ENCODE assay signal across 36 cellular contexts in genomic region chr4:125306112-125306511, GRCh38. TPM values are rescaled to one million over a fixed set of nuclear protein-coding genes. Genes with fewer than 3 reads are reported as not detected.
"Had no signal": no experiment of that assay in that cellular context is flagged by ENCODE, and none has a peak within 500 bp of the region (broad histone marks: within the 10 kb centered on the region; RNA-seq: fewer than 3 reads in every experiment).

No MANE protein-coding gene starts in this region.

- H3K36me3 Mint-ChIP-seq: activated CD4-positive, alpha-beta memory T cell treated with anti-CD3 and anti-CD28 coated beads for 36 hours; activated naive CD4-positive, alpha-beta T cell treated with anti-CD3 and anti-CD28 coated beads, Interleukin-2, amount 50 U/mL, for 72 hours; activated naive CD8-positive, alpha-beta T cell treated with anti-CD3 and anti-CD28 coated beads for 36 hours; brain had no signal

- H3K27ac ChIP-seq: ascending aorta, cardiac muscle cell, VCaP had no signal

- H3K27ac Mint-ChIP-seq: activated B cell treated with CpG ODN at 0.5 μM for 24 hours; activated CD4-positive, alpha-beta memory T cell treated with anti-CD3 and anti-CD28 coated beads for 36 hours; activated CD4-positive, alpha-beta T cell treated with anti-CD3 and anti-CD28 coated beads, Interleukin-2, amount 10 ng/mL, durations not matched to agents 24 days and 14 days; activated CD8-positive, alpha-beta T cell treated with anti-CD3 and anti-CD28 coated beads for 36 hours; activated naive CD4-positive, alpha-beta T cell treated with anti-CD3 and anti-CD28 coated beads for 36 hours; activated naive CD4-positive, alpha-beta T cell treated with anti-CD3 and anti-CD28 coated beads, Interleukin-2, amount 50 U/mL, for 72 hours; activated naive CD8-positive, alpha-beta T cell treated with anti-CD3 and anti-CD28 coated beads for 36 hours; activated T-cell treated with anti-CD3 and anti-CD28 coated beads, Interleukin-2, amount 50 U/mL, for 72 hours; activated T-helper 1 cell treated with anti-CD3 and anti-CD28 coated beads, Interleukin-12 subunit alpha, Interleukin-12 subunit beta, Interleukin-2, Interleukin-4 antibody, amounts not matched to agents 30 ng/mL and 10 ng/mL and 1 ng/mL, durations not matched to agents 14 hours and 24 hours and 36 hours; activated T-helper 17 cell treated with anti-CD3 and anti-CD28 coated beads, Interleukin-2, amount 50 U/mL, for 72 hours; brain; T-helper 1 cell treated with Interleukin-12 subunit alpha and Interleukin-12 subunit beta and Interleukin-4 antibody, amounts not matched to agents 30 μg/mL and 1 μg/mL, for 36 hours; T-helper 2 cell treated with Interferon-gamma antibody and Interleukin-4, amounts not matched to agents 5 μg/mL and 100 μg/mL, for 36 hours had no signal

- ATAC-seq: activated CD8-positive, alpha-beta T cell treated with anti-CD3 and anti-CD28 coated beads for 36 hours; activated naive CD4-positive, alpha-beta T cell treated with anti-CD3 and anti-CD28 coated beads, Interleukin-2, amount 50 U/mL, for 72 hours; activated T-cell treated with anti-CD3 and anti-CD28 coated beads, Interleukin-2, amount 50 U/mL, for 4 hours; activated T-cell treated with anti-CD3 and anti-CD28 coated beads, Interleukin-2, amount 50 U/mL, for 72 hours; activated T-helper 17 cell treated with anti-CD3 and anti-CD28 coated beads, Interleukin-2, amount 50 U/mL, for 72 hours had no signal

- H3K4me3 Mint-ChIP-seq: activated B cell treated with CpG ODN at 0.5 μM for 24 hours; activated CD4-positive, alpha-beta memory T cell treated with anti-CD3 and anti-CD28 coated beads for 36 hours; activated CD4-positive, alpha-beta T cell treated with anti-CD3 and anti-CD28 coated beads, Interleukin-2, amount 10 ng/mL, durations not matched to agents 24 days and 14 days; activated CD8-positive, alpha-beta T cell treated with anti-CD3 and anti-CD28 coated beads for 36 hours; activated naive CD4-positive, alpha-beta T cell treated with anti-CD3 and anti-CD28 coated beads for 36 hours; activated naive CD8-positive, alpha-beta T cell treated with anti-CD3 and anti-CD28 coated beads for 36 hours; activated T-cell treated with anti-CD3 and anti-CD28 coated beads, Interleukin-2, amount 50 U/mL, for 4 hours; activated T-cell treated with anti-CD3 and anti-CD28 coated beads, Interleukin-2, amount 50 U/mL, for 72 hours; activated T-helper 1 cell treated with anti-CD3 and anti-CD28 coated beads, Interleukin-12 subunit alpha, Interleukin-12 subunit beta, Interleukin-2, Interleukin-4 antibody, amounts not matched to agents 30 ng/mL and 10 ng/mL and 1 ng/mL, durations not matched to agents 14 hours and 24 hours and 36 hours; activated T-helper 17 cell treated with anti-CD3 and anti-CD28 coated beads, Interleukin-2, amount 50 U/mL, for 72 hours; brain; central memory CD8-positive, alpha-beta T cell; T-helper 1 cell treated with Interleukin-12 subunit alpha and Interleukin-12 subunit beta and Interleukin-4 antibody, amounts not matched to agents 30 μg/mL and 1 μg/mL, for 36 hours; T-helper 2 cell treated with Interferon-gamma antibody and Interleukin-4, amounts not matched to agents 5 μg/mL and 100 μg/mL, for 36 hours had no signal

- H3K9me3 ChIP-seq: ascending aorta had no signal

- H3K36me3 ChIP-seq: ascending aorta, cardiac muscle cell had no signal

- H3K9me3 Mint-ChIP-seq: activated B cell treated with CpG ODN at 0.5 μM for 24 hours; activated CD4-positive, alpha-beta memory T cell treated with anti-CD3 and anti-CD28 coated beads for 36 hours; activated CD4-positive, alpha-beta T cell treated with anti-CD3 and anti-CD28 coated beads, Interleukin-2, amount 10 ng/mL, durations not matched to agents 24 days and 14 days; activated CD8-positive, alpha-beta T cell treated with anti-CD3 and anti-CD28 coated beads for 36 hours; activated naive CD4-positive, alpha-beta T cell treated with anti-CD3 and anti-CD28 coated beads for 36 hours; activated naive CD4-positive, alpha-beta T cell treated with anti-CD3 and anti-CD28 coated beads, Interleukin-2, amount 50 U/mL, for 72 hours; activated naive CD8-positive, alpha-beta T cell treated with anti-CD3 and anti-CD28 coated beads for 36 hours; activated T-cell treated with anti-CD3 and anti-CD28 coated beads, Interleukin-2, amount 50 U/mL, for 4 hours; activated T-cell treated with anti-CD3 and anti-CD28 coated beads, Interleukin-2, amount 50 U/mL, for 72 hours; activated T-helper 1 cell treated with anti-CD3 and anti-CD28 coated beads, Interleukin-12 subunit alpha, Interleukin-12 subunit beta, Interleukin-2, Interleukin-4 antibody, amounts not matched to agents 30 ng/mL and 10 ng/mL and 1 ng/mL, durations not matched to agents 14 hours and 24 hours and 36 hours; activated T-helper 17 cell treated with anti-CD3 and anti-CD28 coated beads, Interleukin-2, amount 50 U/mL, for 72 hours; central memory CD8-positive, alpha-beta T cell; T-helper 1 cell treated with Interleukin-12 subunit alpha and Interleukin-12 subunit beta and Interleukin-4 antibody, amounts not matched to agents 30 μg/mL and 1 μg/mL, for 36 hours; T-helper 2 cell treated with Interferon-gamma antibody and Interleukin-4, amounts not matched to agents 5 μg/mL and 100 μg/mL, for 36 hours had no signal

- H3K27me3 ChIP-seq: ascending aorta, cardiac muscle cell had no signal

- H3K4me3 ChIP-seq: ascending aorta, cardiac muscle cell had no signal

- H3K4me1 ChIP-seq: ascending aorta had no signal

- DNase-seq: activated B cell treated with CpG ODN at 0.5 μM for 24 hours; activated CD4-positive, alpha-beta memory T cell treated with anti-CD3 and anti-CD28 coated beads for 36 hours; activated CD4-positive, alpha-beta T cell treated with anti-CD3 and anti-CD28 coated beads for 4 hours; activated CD4-positive, alpha-beta T cell treated with anti-CD3 and anti-CD28 coated beads, Interleukin-2, amount 10 ng/mL, durations not matched to agents 24 days and 14 days; activated CD4-positive, alpha-beta T cell treated with anti-CD3 and anti-CD28 coated beads, Interleukin-2, amount 50 U/mL, for 1 hour; activated CD4-positive, alpha-beta T cell treated with anti-CD3 and anti-CD28 coated beads, Interleukin-2, amount 50 U/mL, for 4 hours; activated CD4-positive, CD25-positive, alpha-beta regulatory T cell treated with anti-CD3 and anti-CD28 coated beads, Interleukin-2, amount 50 U/mL, for 72 hours; activated CD8-positive, alpha-beta memory T cell treated with anti-CD3 and anti-CD28 coated beads, Interleukin-2, amount 50 U/mL, for 4 hours; activated CD8-positive, alpha-beta T cell treated with anti-CD3 and anti-CD28 coated beads for 36 hours; activated effector memory CD4-positive, alpha-beta T cell treated with anti-CD3 and anti-CD28 coated beads, Interleukin-2, amount 50 U/mL, for 16 hours; activated gamma-delta T cell treated with Interleukin-2 at 50 U/mL for 16 hours; activated naive CD4-positive, alpha-beta T cell; activated naive CD4-positive, alpha-beta T cell treated with anti-CD3 and anti-CD28 coated beads for 36 hours; activated naive CD4-positive, alpha-beta T cell treated with anti-CD3 and anti-CD28 coated beads, Interleukin-2, amount 50 U/mL, for 16 hours; activated naive CD8-positive, alpha-beta T cell treated with anti-CD3 and anti-CD28 coated beads for 36 hours; activated T-cell treated with anti-CD3 and anti-CD28 coated beads for 4 hours; activated T-cell treated with anti-CD3 and anti-CD28 coated beads, Interleukin-2, amount 50 U/mL, for 1 hour; activated T-cell treated with anti-CD3 and anti-CD28 coated beads, Interleukin-2, amount 50 U/mL, for 4 hours; activated T-cell treated with anti-CD3 and anti-CD28 coated beads, Interleukin-2, amount 50 U/mL, for 72 hours; amygdala; anterior cingulate cortex; caudate nucleus; cerebellar nuclear complex; T-helper 1 cell; T-helper 2 cell; T-helper 9 cell had no signal

- H3K27me3 Mint-ChIP-seq: activated B cell treated with CpG ODN at 0.5 μM for 24 hours; activated CD4-positive, alpha-beta T cell treated with anti-CD3 and anti-CD28 coated beads, Interleukin-2, amount 10 ng/mL, durations not matched to agents 24 days and 14 days; brain; central memory CD8-positive, alpha-beta T cell had no signal

- H3K4me1 Mint-ChIP-seq: activated B cell treated with CpG ODN at 0.5 μM for 24 hours; activated CD4-positive, alpha-beta T cell treated with anti-CD3 and anti-CD28 coated beads, Interleukin-2, amount 10 ng/mL, durations not matched to agents 24 days and 14 days; activated naive CD8-positive, alpha-beta T cell treated with anti-CD3 and anti-CD28 coated beads for 36 hours; activated T-helper 17 cell treated with anti-CD3 and anti-CD28 coated beads, Interleukin-2, amount 50 U/mL, for 72 hours; brain; central memory CD8-positive, alpha-beta T cell had no signal

RNA-seq across cellular contexts. Expression of gene FAT4, which starts 8.6 kb away (rescaled TPM):
- total RNA-seq: activated B cell treated with CpG ODN at 0.5 μM for 24 hours; activated CD4-positive, alpha-beta memory T cell treated with anti-CD3 and anti-CD28 coated beads for 36 hours; activated CD4-positive, alpha-beta T cell treated with anti-CD3 and anti-CD28 coated beads, Interleukin-2, amount 10 ng/mL, durations not matched to agents 24 days and 14 days; activated CD8-positive, alpha-beta T cell treated with anti-CD3 and anti-CD28 coated beads for 36 hours; activated naive CD4-positive, alpha-beta T cell treated with anti-CD3 and anti-CD28 coated beads for 36 hours; activated naive CD4-positive, alpha-beta T cell treated with anti-CD3 and anti-CD28 coated beads, Interleukin-2, amount 50 U/mL, for 72 hours; activated naive CD8-positive, alpha-beta T cell treated with anti-CD3 and anti-CD28 coated beads for 36 hours; activated T-cell treated with anti-CD3 and anti-CD28 coated beads, Interleukin-2, amount 50 U/mL, for 72 hours; activated T-helper 1 cell treated with anti-CD3 and anti-CD28 coated beads, Interleukin-12 subunit alpha, Interleukin-12 subunit beta, Interleukin-2, Interleukin-4 antibody, amounts not matched to agents 30 ng/mL and 10 ng/mL and 1 ng/mL, durations not matched to agents 14 hours and 24 hours and 36 hours; activated T-helper 17 cell treated with anti-CD3 and anti-CD28 coated beads, Interleukin-2, amount 50 U/mL, for 72 hours had no signal
